8 cellular contexts compared by ENCODE assay signal in genomic region chr1:156212833-156213643, GRCh38. TPM values are rescaled to one million over a fixed set of nuclear protein-coding genes. Genes with fewer than 3 reads are reported as not detected.
DNase-seq lines count a peak whose midpoint lies in the region; ATAC-seq, FAIRE-seq and TF ChIP-seq lines count a peak whose summit lies in the region.

A gene with protein sequence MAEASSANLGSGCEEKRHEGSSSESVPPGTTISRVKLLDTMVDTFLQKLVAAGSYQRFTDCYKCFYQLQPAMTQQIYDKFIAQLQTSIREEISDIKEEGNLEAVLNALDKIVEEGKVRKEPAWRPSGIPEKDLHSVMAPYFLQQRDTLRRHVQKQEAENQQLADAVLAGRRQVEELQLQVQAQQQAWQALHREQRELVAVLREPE (plus strand): TSS chr1:156213007. CDS start chr1:156213016, 9 bp downstream.

- CTCF ChIA-PET in IMR-90 (lab: Yijun Ruan, JAX) (interaction anchor here (1.0 to 1.6 kb wide), 5 partner anchors 12 to 116 kb away, joined by 3 to 11 read pairs (median 4); no protein-coding TSS in a partner anchor), OCI-LY7 (lab: Charles Lee; ENCODE audit: unreplicated experiment) (interaction anchor here (0.6 to 1.0 kb wide), 5 partner anchors 9 to 61 kb away, joined by 3 to 11 read pairs (median 4); partner anchors contain the start of gene SLC25A44), endothelial cell of umbilical vein (lab: Charles Lee) (interaction anchor here (0.8 to 4.6 kb wide), 13 partner anchors 9 to 173 kb away, joined by 3 to 43 read pairs (median 4); partner anchors contain the start of genes SLC25A44 and SMG5)

- ATAC-seq in GM21526 (IDR thresholded peaks at IDR 0.05; ENCODE audit: low FRiP score, unreplicated experiment) (peak; percentile 72), IMR-90 (ENCODE audit: low read depth) (peak; percentile 99)

- H3K4me2 ChIP-seq in IMR-90 (ENCODE audit: low read depth, low read length) (peak within 1 kb of the TSS; percentile 86), OCI-LY7 (ENCODE audit: low read length) (peak within 1 kb of the TSS; percentile 90), endothelial cell of umbilical vein (ENCODE audit: insufficient read depth, low read length) (peak within 1 kb of the TSS; percentile 89)

- H2AFZ ChIP-seq in IMR-90 (replicated peaks; ENCODE audit: low read length, poor library complexity): peak within 1 kb of the TSS; percentile 99
- peak within 1 kb of the TSS; percentile 78; the same call in 1 of the 2 replicates for H2AFZ ChIP-seq in OCI-LY7 (ENCODE audit: low read length)
- H2AFZ ChIP-seq in endothelial cell of umbilical vein (ENCODE audit: low read depth, low read length): peak within 1 kb of the TSS; percentile 92

- H2AK9ac ChIP-seq in IMR-90 (replicated peaks; ENCODE audit: low read depth, low read length, poor library complexity): peak within 1 kb of the TSS; percentile 84

- H3K9ac ChIP-seq in IMR-90 (ENCODE audit: low read depth, low read length) (peak within 1 kb of the TSS; percentile 94), endothelial cell of umbilical vein (replicated peaks; ENCODE audit: extremely low read depth, insufficient read depth, low read length) (peak within 1 kb of the TSS; percentile 99)

- H3K23ac ChIP-seq in IMR-90 (ENCODE audit: low read depth, low read length): peak within 1 kb of the TSS; percentile 88

- FAIRE-seq in D721Med (lab: Jason Lieb, UNC) (no peak), endothelial cell of umbilical vein (lab: Jason Lieb, UNC) (no peak)

- H2BK120ac ChIP-seq in IMR-90 (ENCODE audit: low read depth, low read length): peak within 1 kb of the TSS; percentile 88

- TF ChIP-seq RAD21 in IMR-90 (IDR thresholded peaks at IDR 0.05; ENCODE audit: low read length): no peak

- H3K27ac ChIP-seq in IMR-90 (ENCODE audit: insufficient read depth, low read length) (peak within 1 kb of the TSS; percentile 93), OCI-LY7 (ENCODE audit: low read depth, low read length, poor library complexity, severe bottlenecking) (peak within 1 kb of the TSS; percentile 74), endothelial cell of umbilical vein (ENCODE audit: insufficient read depth, low read depth, low read length) (peak within 1 kb of the TSS; percentile 97)

- in situ Hi-C loops in IMR-90 (cut with MboI; ENCODE audit: low sequenced_read_pairs): loop anchor here (5.0 kb wide), 1 partner anchor 51 kb away; no protein-coding TSS in a partner anchor

- H3K4me1 ChIP-seq in IMR-90 (ENCODE audit: control insufficient read depth, insufficient read depth, low read length) (0 out of 2 replicates have a peak, but pooled peaks cover 2% of the 10 kb centered on the region), OCI-LY7 (ENCODE audit: insufficient read depth, low read length, poor library complexity, severe bottlenecking) (peaks cover 16% of the 10 kb centered on the region), endothelial cell of umbilical vein (ENCODE audit: control insufficient read depth, extremely low read depth, insufficient read depth, low read length) (peaks cover 15% of the 10 kb centered on the region)

- H2BK20ac ChIP-seq in IMR-90 (ENCODE audit: low read depth, low read length): peak within 1 kb of the TSS; percentile 42; the same call in 1 of the 2 replicates

- H2BK5ac ChIP-seq in IMR-90 (ENCODE audit: low read depth, low read length, poor library complexity, severe bottlenecking): peak within 1 kb of the TSS; percentile 96

- 1% methylated on average over 32 of the region's 61 CpGs; no CpG with 5 or more reads in 1 of the 2 experiments for WGBS in IMR-90 (ENCODE audit: extremely low coverage in 2 of 2, insufficient read length in 1 of 2), 2 experiments

- H3K9me2 ChIP-seq in OCI-LY7 (ENCODE audit: insufficient read depth, low read length): no peaks in the 10 kb centered on the region

- DNase-seq in D721Med (ENCODE audit: insufficient read length, low spot score) (peak; percentile 100), IMR-90 (peak; percentile 94), OCI-LY7 (ENCODE audit: low spot score) (peak; percentile 96), activated T-cell treated with anti-CD3 and anti-CD28 coated beads for 1 hour (ENCODE audit: low read depth) (peak; percentile 93), endothelial cell of umbilical vein (ENCODE audit: low read depth, low spot score) (peak; percentile 98), midbrain (lab: John Stamatoyannopoulos, UW) (peak; percentile 95)
- peak; percentile 93 to 95 for DNase-seq in stimulated activated CD8-positive, alpha-beta memory T cell treated with anti-CD3 and anti-CD28 coated beads, Interleukin-15, amount 100 ng/mL, for 48 hours (ENCODE audit: low read depth in 2 of 2)

- H3K18ac ChIP-seq in IMR-90 (ENCODE audit: low read depth, low read length): peak within 1 kb of the TSS; percentile 90

- no peak for TF ChIP-seq CTCF in D721Med (IDR thresholded peaks at IDR 0.05; ENCODE audit: insufficient read depth, missing control alignments)
- TF ChIP-seq CTCF in IMR-90 (conservative IDR thresholded peaks at IDR 0.05; ENCODE audit: low read depth, low read length): no peak
- no peak for TF ChIP-seq CTCF in OCI-LY7 (conservative IDR thresholded peaks at IDR 0.05; ENCODE audit: low read length)
- no peak for TF ChIP-seq CTCF in endothelial cell of umbilical vein (IDR thresholded peaks at IDR 0.05; ENCODE audit: extremely low read depth in 1 of 2, insufficient read depth in 1 of 2, low read depth in 1 of 2, low read length in 2 of 2)

- peak within 1 kb of the TSS; percentile 91 for H3K14ac ChIP-seq in IMR-90 (replicated peaks; ENCODE audit: low read depth, low read length)

- peak within 1 kb of the TSS; percentile 95 for H3K56ac ChIP-seq in IMR-90 (ENCODE audit: extremely low read depth, insufficient read depth, low read length)

- H3K4ac ChIP-seq in IMR-90 (ENCODE audit: low read depth, low read length): peak within 1 kb of the TSS; percentile 96

- TF ChIP-seq POLR2A in IMR-90 (IDR thresholded peaks at IDR 0.05; ENCODE audit: low read depth, low read length) (peak; percentile 89), endothelial cell of umbilical vein (IDR thresholded peaks at IDR 0.05; ENCODE audit: low read depth, low read length) (peak; percentile 90)

- peak within 1 kb of the TSS; percentile 97 for H4K5ac ChIP-seq in IMR-90 (ENCODE audit: low read depth, low read length)

- H3K27me3 ChIP-seq in IMR-90 (ENCODE audit: control insufficient read depth, insufficient read depth, low read length) (no peaks in the 10 kb centered on the region), endothelial cell of umbilical vein (ENCODE audit: control insufficient read depth in 2 of 2, insufficient read depth in 2 of 2, low read length in 2 of 2) (no peaks in the 10 kb centered on the region)

- BruUV-seq in IMR-90 (replicated peaks; lab: Mats Ljungman, UMichigan) (TSS peak; percentile 17), OCI-LY7 (replicated peaks; lab: Mats Ljungman, UMichigan) (TSS peak; percentile 84), endothelial cell of umbilical vein (replicated peaks; lab: Mats Ljungman, UMichigan) (TSS peak; percentile 62)

- POLR2A ChIA-PET in IMR-90 (lab: Charles Lee; ENCODE audit: unreplicated experiment): interaction anchor here (0.7 to 1.9 kb wide), 7 partner anchors 8 to 91 kb away, joined by 3 to 16 read pairs (median 3); partner anchors contain the start of genes SLC25A44 and SMG5
- POLR2A ChIA-PET in OCI-LY7 (lab: Charles Lee): interaction anchor here (0.5 to 2.9 kb wide), 18 partner anchors 9 to 111 kb away, joined by 3 to 18 read pairs (median 4); partner anchors contain the start of genes SEMA4A, SLC25A44 and SMG5
- POLR2A ChIA-PET in endothelial cell of umbilical vein (lab: Charles Lee): interaction anchor here (0.5 to 1.6 kb wide), 8 partner anchors 10 to 187 kb away, joined by 3 to 10 read pairs (median 4); partner anchors contain the start of gene SLC25A44

- dilution Hi-C loops in IMR-90 (cut with HindIII; ENCODE audit: low sequenced_read_pairs, unreplicated experiment) (no loop called here), endothelial cell of umbilical vein (cut with MboI; ENCODE audit: extremely low pct_ligation_motif_present, low sequenced_read_pairs) (no loop called here)

- peaks cover 29% of the 10 kb centered on the region for H3K79me2 ChIP-seq in OCI-LY7 (ENCODE audit: insufficient read depth, low read depth, low read length)
- H3K79me2 ChIP-seq in endothelial cell of umbilical vein (ENCODE audit: control insufficient read depth, insufficient read depth, low read length): peaks cover 6% of the 10 kb centered on the region

- peak within 1 kb of the TSS; percentile 94 for H4K91ac ChIP-seq in IMR-90 (ENCODE audit: insufficient read depth, low read depth, low read length)

- H3K36me3 ChIP-seq in IMR-90 (ENCODE audit: control insufficient read depth, insufficient read depth, low read length) (peaks cover 14% of the 10 kb centered on the region), OCI-LY7 (ENCODE audit: insufficient read depth, low read length) (peaks cover 52% of the 10 kb centered on the region), endothelial cell of umbilical vein (ENCODE audit: control insufficient read depth in 2 of 2, extremely low read depth in 1 of 2, insufficient read depth in 2 of 2, low read length in 2 of 2) (peaks cover 0 to 10% of the 10 kb centered on the region in 2 experiments)

- H3K79me1 ChIP-seq in IMR-90 (ENCODE audit: low read depth in 1 of 2, low read length in 2 of 2): peaks cover 12 to 37% of the 10 kb centered on the region in 2 experiments

- peak within 1 kb of the TSS; percentile 55; the same call in 1 of the 3 replicates for H2BK15ac ChIP-seq in IMR-90 (ENCODE audit: low read depth, low read length)

- 0 out of 2 replicates have a peak, but pooled peaks cover 5% of the 10 kb centered on the region for H3K9me1 ChIP-seq in IMR-90 (ENCODE audit: insufficient read depth, low read length)
- H3K9me1 ChIP-seq in endothelial cell of umbilical vein (replicated peaks; ENCODE audit: control insufficient read depth, extremely low read depth, insufficient read depth, low read length): no peaks in the 10 kb centered on the region

- peak within 1 kb of the TSS; percentile 32; the same call in 1 of the 2 replicates for H2AK5ac ChIP-seq in IMR-90 (ENCODE audit: low read depth, low read length)

- no peaks in the 10 kb centered on the region for H4K20me1 ChIP-seq in IMR-90 (ENCODE audit: insufficient read depth, low read length)
- no peaks in the 10 kb centered on the region for H4K20me1 ChIP-seq in OCI-LY7 (ENCODE audit: insufficient read depth, low read length)
- no peaks in the 10 kb centered on the region for H4K20me1 ChIP-seq in endothelial cell of umbilical vein (replicated peaks; ENCODE audit: control insufficient read depth, extremely low read depth, insufficient read depth, low read length)

- no peaks in the 10 kb centered on the region for H3K9me3 ChIP-seq in IMR-90 (ENCODE audit: control insufficient read depth, insufficient read depth, low read length)
- no peaks in the 10 kb centered on the region for H3K9me3 ChIP-seq in OCI-LY7 (ENCODE audit: low read length)
- no peaks in the 10 kb centered on the region for H3K9me3 ChIP-seq in endothelial cell of umbilical vein (replicated peaks; ENCODE audit: control insufficient read depth, insufficient read depth, low read length)

- H4K8ac ChIP-seq in IMR-90 (ENCODE audit: low read depth in 2 of 2, low read length in 2 of 2): peak within 1 kb of the TSS; percentile 34 to 98

- intact Hi-C loops in IMR-90 (cut with micrococcal nuclease) (no loop called here), OCI-LY7 (cut with micrococcal nuclease; ENCODE audit: unreplicated experiment) (loop anchor here (1.0 to 5.0 kb wide), 3 partner anchors 56 to 121 kb away; no protein-coding TSS in a partner anchor), endothelial cell of umbilical vein (cut with micrococcal nuclease) (loop anchor here (1.0 to 5.0 kb wide), 4 partner anchors 20 to 111 kb away; no protein-coding TSS in a partner anchor)

- H3K4me3 ChIP-seq in IMR-90 (ENCODE audit: insufficient read depth, low read depth, low read length) (peak within 1 kb of the TSS; percentile 74), OCI-LY7 (ENCODE audit: low read depth, low read length, poor library complexity, severe bottlenecking) (peak within 1 kb of the TSS; percentile 78), endothelial cell of umbilical vein (replicated peaks in 1 of 3; ENCODE audit: insufficient read depth in 1 of 3, low read depth in 1 of 3, low read length in 3 of 3) (peak within 1 kb of the TSS; percentile 44 to 80 (median 79))

RNA-seq across cellular contexts. Expression of the gene that starts here (rescaled TPM):
- 54.8 and 62.5 TPM in 2 replicates for total RNA-seq in IMR-90 (2012; rRNA removed)
- 73.4 and 74.9 TPM in 2 replicates for polyA plus RNA-seq in IMR-90 (2012; rRNA removed)
- 69.8 and 110 TPM in 2 replicates for polyA plus RNA-seq in IMR-90 (2012; cell fraction: cytosol; rRNA removed)
- polyA plus RNA-seq in IMR-90 (2012; cell fraction: nucleus; rRNA removed; ENCODE audit: low replicate concordance): 56.5 and 61.0 TPM in 2 replicates
- 82.5 and 88.3 TPM in 2 replicates for total RNA-seq in OCI-LY7 (2014; rRNA removed; shearing (Covaris generic))
- total RNA-seq in OCI-LY7 (2022): 67.5 and 75.5 TPM in 2 replicates
- 58.4 and 61.6 TPM in 2 replicates for total RNA-seq in endothelial cell of umbilical vein
- polyA plus RNA-seq in endothelial cell of umbilical vein: 134 and 147 TPM in 2 replicates
- 97.0 and 102 TPM in 2 replicates for polyA plus RNA-seq in endothelial cell of umbilical vein (2011; cell fraction: cytosol; rRNA removed)
- polyA plus RNA-seq in endothelial cell of umbilical vein (2011; cell fraction: nucleus; rRNA removed): 64.6 and 66.0 TPM in 2 replicates
- polyA plus RNA-seq in endothelial cell of umbilical vein (2012): 35.0 and 37.3 TPM in 2 replicates
- polyA minus RNA-seq in endothelial cell of umbilical vein: 36.0 and 43.0 TPM in 2 replicates
- polyA minus RNA-seq in endothelial cell of umbilical vein (2011; cell fraction: cytosol; rRNA and poly(A)+ RNA removed): 28.6 TPM
- polyA minus RNA-seq in endothelial cell of umbilical vein (2011; cell fraction: nucleus; rRNA and poly(A)+ RNA removed): 14.3 and 15.8 TPM in 2 replicates

Comparison
In these comparisons a context has a peak if more than half of its experiments do, and no peak if none do; other contexts are left out.
1. Peak in every context shown above with its lines: DNase-seq, ATAC-seq, H3K4me3 ChIP-seq and H3K27ac ChIP-seq.